In the genomic region with DNA sequence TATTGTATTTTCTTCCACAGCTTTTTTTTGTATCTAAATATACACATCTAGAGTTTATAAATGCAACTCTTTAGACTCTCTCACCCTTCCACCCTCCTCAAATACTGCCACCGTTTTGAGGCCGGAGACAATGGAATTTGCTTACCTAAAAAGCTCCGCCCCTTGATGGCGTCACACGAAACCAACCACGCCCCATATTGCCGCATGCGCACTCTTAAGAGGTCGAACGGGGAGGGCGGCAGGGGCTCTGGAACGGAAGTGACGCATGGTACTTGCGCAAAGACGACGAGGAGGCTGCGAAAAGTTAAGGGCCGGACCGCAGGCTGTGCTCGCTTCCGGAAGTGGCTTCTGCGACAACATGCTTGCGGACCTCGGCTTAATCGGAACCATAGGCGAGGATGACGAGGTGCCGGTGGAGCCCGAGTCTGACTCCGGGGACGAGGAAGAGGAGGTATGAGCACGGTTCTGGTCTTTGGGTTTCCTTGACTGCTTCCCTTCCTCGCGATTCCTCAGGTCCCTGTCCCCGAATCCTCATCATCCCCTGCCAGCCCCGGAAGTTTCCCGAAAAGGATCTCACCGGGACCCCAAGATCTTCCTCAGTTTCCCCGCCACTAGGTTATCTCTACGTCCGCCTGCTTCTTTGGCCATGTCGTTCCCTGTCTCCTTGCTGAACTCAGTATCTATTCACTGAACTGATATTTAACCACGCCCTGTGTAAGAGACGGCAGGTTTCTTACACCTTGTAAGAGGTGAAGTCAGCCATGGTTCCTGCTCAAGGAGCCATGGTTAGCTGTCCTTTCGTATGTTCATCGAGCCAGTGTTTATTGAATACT, we compare ENCODE assay signal across 1 cellular context.
TF ChIP-seq lines count a peak whose summit lies in the region.

A gene with protein sequence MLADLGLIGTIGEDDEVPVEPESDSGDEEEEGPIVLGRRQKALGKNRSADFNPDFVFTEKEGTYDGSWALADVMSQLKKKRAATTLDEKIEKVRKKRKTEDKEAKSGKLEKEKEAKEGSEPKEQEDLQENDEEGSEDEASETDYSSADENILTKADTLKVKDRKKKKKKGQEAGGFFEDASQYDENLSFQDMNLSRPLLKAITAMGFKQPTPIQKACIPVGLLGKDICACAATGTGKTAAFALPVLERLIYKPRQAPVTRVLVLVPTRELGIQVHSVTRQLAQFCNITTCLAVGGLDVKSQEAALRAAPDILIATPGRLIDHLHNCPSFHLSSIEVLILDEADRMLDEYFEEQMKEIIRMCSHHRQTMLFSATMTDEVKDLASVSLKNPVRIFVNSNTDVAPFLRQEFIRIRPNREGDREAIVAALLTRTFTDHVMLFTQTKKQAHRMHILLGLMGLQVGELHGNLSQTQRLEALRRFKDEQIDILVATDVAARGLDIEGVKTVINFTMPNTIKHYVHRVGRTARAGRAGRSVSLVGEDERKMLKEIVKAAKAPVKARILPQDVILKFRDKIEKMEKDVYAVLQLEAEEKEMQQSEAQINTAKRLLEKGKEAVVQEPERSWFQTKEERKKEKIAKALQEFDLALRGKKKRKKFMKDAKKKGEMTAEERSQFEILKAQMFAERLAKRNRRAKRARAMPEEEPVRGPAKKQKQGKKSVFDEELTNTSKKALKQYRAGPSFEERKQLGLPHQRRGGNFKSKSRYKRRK (plus strand): TSS at position 326 of the 833 bp plus-strand sequence. CDS start 33 bp downstream, at position 359.

TF ChIP-seq in K562, 482 proteins besides CTCF, POLR2A, EP300 and RAD21 (continued from another document and continues in another):
- TF ChIP-seq, protein P1, sequence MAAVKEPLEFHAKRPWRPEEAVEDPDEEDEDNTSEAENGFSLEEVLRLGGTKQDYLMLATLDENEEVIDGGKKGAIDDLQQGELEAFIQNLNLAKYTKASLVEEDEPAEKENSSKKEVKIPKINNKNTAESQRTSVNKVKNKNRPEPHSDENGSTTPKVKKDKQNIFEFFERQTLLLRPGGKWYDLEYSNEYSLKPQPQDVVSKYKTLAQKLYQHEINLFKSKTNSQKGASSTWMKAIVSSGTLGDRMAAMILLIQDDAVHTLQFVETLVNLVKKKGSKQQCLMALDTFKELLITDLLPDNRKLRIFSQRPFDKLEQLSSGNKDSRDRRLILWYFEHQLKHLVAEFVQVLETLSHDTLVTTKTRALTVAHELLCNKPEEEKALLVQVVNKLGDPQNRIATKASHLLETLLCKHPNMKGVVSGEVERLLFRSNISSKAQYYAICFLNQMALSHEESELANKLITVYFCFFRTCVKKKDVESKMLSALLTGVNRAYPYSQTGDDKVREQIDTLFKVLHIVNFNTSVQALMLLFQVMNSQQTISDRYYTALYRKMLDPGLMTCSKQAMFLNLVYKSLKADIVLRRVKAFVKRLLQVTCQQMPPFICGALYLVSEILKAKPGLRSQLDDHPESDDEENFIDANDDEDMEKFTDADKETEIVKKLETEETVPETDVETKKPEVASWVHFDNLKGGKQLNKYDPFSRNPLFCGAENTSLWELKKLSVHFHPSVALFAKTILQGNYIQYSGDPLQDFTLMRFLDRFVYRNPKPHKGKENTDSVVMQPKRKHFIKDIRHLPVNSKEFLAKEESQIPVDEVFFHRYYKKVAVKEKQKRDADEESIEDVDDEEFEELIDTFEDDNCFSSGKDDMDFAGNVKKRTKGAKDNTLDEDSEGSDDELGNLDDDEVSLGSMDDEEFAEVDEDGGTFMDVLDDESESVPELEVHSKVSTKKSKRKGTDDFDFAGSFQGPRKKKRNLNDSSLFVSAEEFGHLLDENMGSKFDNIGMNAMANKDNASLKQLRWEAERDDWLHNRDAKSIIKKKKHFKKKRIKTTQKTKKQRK (IDR thresholded peaks at IDR 0.05; ENCODE audit: borderline replicate concordance, low read depth, low read length) = no peak
- TF ChIP-seq SP1 (CRISPR knock-in tag; IDR thresholded peaks at IDR 0.05) (0 out of 2 replicates have a peak, but pooled peaks have one; percentile 60), ETV1 (tag; conservative IDR thresholded peaks at IDR 0.05; ENCODE audit: low read depth) (peak; percentile 95), PML (IDR thresholded peaks at IDR 0.05; ENCODE audit: low read length) (no peak), NELFE (IDR thresholded peaks at IDR 0.05; ENCODE audit: insufficient read depth, insufficient read length) (no peak), ELF2 (CRISPR knock-in tag; IDR thresholded peaks at IDR 0.05) (peak; percentile 71; the same call in 1 of the 2 replicates), ZNF324 (CRISPR knock-in tag; IDR thresholded peaks at IDR 0.05) (no peak), YBX1 (IDR thresholded peaks at IDR 0.05) (no peak), HDAC1 (IDR thresholded peaks at IDR 0.05) (peak in 1 of 2 experiments; percentile 94; a peak in 2 of 4 replicates), ASH1L (IDR thresholded peaks at IDR 0.05; ENCODE audit: borderline replicate concordance, low read depth, partially characterized antibody) (peak; percentile 45), FUS (optimal IDR thresholded peaks at IDR 0.05; ENCODE audit: low read depth, low read length) (no peak), TFAM (CRISPR knock-in tag; conservative IDR thresholded peaks at IDR 0.05) (no peak), ATF1 (CRISPR knock-in tag; IDR thresholded peaks at IDR 0.05) (peak; percentile 46; the same call in 1 of the 2 replicates), ATF1 (tag; IDR thresholded peaks at IDR 0.05) (peak; percentile 96), TBL1XR1 (IDR thresholded peaks at IDR 0.05; ENCODE audit: low read length in 2 of 2) (no peak), KLF1 (tag; IDR thresholded peaks at IDR 0.05) (peak; percentile 49; the same call in 1 of the 2 replicates), ZNF384 (IDR thresholded peaks at IDR 0.05; ENCODE audit: low read depth, low read length) (peak; percentile 11; the same call in 1 of the 2 replicates), ZNF175 (CRISPR knock-in tag; IDR thresholded peaks at IDR 0.05; ENCODE audit: low read depth) (no peak), RBM14 (IDR thresholded peaks at IDR 0.05; ENCODE audit: borderline replicate concordance, insufficient read depth, low read depth, low read length) (no peak), FOXK1 (CRISPR knock-in tag; IDR thresholded peaks at IDR 0.05; ENCODE audit: borderline replicate concordance) (no peak; the same call in 1 of the 2 replicates), PHF8 (IDR thresholded peaks at IDR 0.05; ENCODE audit: borderline replicate concordance, low read length) (peak; percentile 92; the same call in 1 of the 2 replicates), TARDBP (IDR thresholded peaks at IDR 0.05) (peak; percentile 21; the same call in 1 of the 2 replicates), SMARCA4 (IDR thresholded peaks at IDR 0.05) (0 out of 2 replicates have a peak, but pooled peaks have one; percentile 12), COPS2 (conservative IDR thresholded peaks at IDR 0.05) (no peak), SMARCE1 (IDR thresholded peaks at IDR 0.05) (0 out of 2 replicates have a peak, but pooled peaks have one; percentile 19), ZNF12 (CRISPR knock-in tag; IDR thresholded peaks at IDR 0.05) (no peak), MEF2A (IDR thresholded peaks at IDR 0.05; ENCODE audit: control insufficient read depth, low read depth, low read length) (no peak), FOS (IDR thresholded peaks at IDR 0.05; ENCODE audit: extremely low read depth, insufficient read length) (no peak), CREB1 (IDR thresholded peaks at IDR 0.05) (peak; percentile 93), CREB1 (CRISPR knock-in tag; IDR thresholded peaks at IDR 0.05) (peak; percentile 95), SPI1 (IDR thresholded peaks at IDR 0.05; ENCODE audit: borderline replicate concordance, low read depth, low read length) (peak; percentile 40; the same call in 1 of the 2 replicates), MAZ (CRISPR knock-in tag; conservative IDR thresholded peaks at IDR 0.05 in 1 of 2, IDR thresholded peaks at IDR 0.05 in 1 of 2) (peak; percentile 45 to 46; a peak in 2 of 4 replicates), ETV5 (CRISPR knock-in tag; IDR thresholded peaks at IDR 0.05; ENCODE audit: low read depth) (peak; percentile 87), NUFIP1 (IDR thresholded peaks at IDR 0.05; ENCODE audit: partially characterized antibody) (no peak), MYBL2 (IDR thresholded peaks at IDR 0.05; ENCODE audit: low read depth) (no peak), MYBL2 (CRISPR knock-in tag; IDR thresholded peaks at IDR 0.05; ENCODE audit: borderline replicate concordance) (no peak), EP400 (IDR thresholded peaks at IDR 0.05) (peak; percentile 87), ZNF696 (CRISPR knock-in tag; conservative IDR thresholded peaks at IDR 0.05) (no peak)
- TF ChIP-seq, protein P2, sequence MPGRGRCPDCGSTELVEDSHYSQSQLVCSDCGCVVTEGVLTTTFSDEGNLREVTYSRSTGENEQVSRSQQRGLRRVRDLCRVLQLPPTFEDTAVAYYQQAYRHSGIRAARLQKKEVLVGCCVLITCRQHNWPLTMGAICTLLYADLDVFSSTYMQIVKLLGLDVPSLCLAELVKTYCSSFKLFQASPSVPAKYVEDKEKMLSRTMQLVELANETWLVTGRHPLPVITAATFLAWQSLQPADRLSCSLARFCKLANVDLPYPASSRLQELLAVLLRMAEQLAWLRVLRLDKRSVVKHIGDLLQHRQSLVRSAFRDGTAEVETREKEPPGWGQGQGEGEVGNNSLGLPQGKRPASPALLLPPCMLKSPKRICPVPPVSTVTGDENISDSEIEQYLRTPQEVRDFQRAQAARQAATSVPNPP (IDR thresholded peaks at IDR 0.05; ENCODE audit: borderline replicate concordance, insufficient read depth, insufficient read length) = no peak
- TF ChIP-seq, protein P3, sequence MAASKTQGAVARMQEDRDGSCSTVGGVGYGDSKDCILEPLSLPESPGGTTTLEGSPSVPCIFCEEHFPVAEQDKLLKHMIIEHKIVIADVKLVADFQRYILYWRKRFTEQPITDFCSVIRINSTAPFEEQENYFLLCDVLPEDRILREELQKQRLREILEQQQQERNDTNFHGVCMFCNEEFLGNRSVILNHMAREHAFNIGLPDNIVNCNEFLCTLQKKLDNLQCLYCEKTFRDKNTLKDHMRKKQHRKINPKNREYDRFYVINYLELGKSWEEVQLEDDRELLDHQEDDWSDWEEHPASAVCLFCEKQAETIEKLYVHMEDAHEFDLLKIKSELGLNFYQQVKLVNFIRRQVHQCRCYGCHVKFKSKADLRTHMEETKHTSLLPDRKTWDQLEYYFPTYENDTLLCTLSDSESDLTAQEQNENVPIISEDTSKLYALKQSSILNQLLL (CRISPR knock-in tag; IDR thresholded peaks at IDR 0.05; ENCODE audit: borderline replicate concordance) = no peak
- TF ChIP-seq, protein P4, sequence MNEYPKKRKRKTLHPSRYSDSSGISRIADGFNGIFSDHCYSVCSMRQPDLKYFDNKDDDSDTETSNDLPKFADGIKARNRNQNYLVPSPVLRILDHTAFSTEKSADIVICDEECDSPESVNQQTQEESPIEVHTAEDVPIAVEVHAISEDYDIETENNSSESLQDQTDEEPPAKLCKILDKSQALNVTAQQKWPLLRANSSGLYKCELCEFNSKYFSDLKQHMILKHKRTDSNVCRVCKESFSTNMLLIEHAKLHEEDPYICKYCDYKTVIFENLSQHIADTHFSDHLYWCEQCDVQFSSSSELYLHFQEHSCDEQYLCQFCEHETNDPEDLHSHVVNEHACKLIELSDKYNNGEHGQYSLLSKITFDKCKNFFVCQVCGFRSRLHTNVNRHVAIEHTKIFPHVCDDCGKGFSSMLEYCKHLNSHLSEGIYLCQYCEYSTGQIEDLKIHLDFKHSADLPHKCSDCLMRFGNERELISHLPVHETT (CRISPR knock-in tag; conservative IDR thresholded peaks at IDR 0.05 in 1 of 2, IDR thresholded peaks at IDR 0.05 in 1 of 2) = no peak
- TF ChIP-seq, protein P5, sequence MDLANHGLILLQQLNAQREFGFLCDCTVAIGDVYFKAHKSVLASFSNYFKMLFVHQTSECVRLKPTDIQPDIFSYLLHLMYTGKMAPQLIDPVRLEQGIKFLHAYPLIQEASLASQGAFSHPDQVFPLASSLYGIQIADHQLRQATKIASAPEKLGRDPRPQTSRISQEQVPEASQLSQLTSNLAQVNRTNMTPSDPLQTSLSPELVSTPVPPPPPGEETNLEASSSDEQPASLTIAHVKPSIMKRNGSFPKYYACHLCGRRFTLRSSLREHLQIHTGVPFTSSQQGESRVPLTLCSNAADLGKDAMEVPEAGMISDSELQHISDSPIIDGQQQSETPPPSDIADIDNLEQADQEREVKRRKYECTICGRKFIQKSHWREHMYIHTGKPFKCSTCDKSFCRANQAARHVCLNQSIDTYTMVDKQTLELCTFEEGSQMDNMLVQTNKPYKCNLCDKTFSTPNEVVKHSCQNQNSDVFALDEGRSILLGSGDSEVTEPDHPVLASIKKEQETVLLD (IDR thresholded peaks at IDR 0.05) = peak; percentile 15; the same call in 1 of the 2 replicates
- TF ChIP-seq, protein P6, sequence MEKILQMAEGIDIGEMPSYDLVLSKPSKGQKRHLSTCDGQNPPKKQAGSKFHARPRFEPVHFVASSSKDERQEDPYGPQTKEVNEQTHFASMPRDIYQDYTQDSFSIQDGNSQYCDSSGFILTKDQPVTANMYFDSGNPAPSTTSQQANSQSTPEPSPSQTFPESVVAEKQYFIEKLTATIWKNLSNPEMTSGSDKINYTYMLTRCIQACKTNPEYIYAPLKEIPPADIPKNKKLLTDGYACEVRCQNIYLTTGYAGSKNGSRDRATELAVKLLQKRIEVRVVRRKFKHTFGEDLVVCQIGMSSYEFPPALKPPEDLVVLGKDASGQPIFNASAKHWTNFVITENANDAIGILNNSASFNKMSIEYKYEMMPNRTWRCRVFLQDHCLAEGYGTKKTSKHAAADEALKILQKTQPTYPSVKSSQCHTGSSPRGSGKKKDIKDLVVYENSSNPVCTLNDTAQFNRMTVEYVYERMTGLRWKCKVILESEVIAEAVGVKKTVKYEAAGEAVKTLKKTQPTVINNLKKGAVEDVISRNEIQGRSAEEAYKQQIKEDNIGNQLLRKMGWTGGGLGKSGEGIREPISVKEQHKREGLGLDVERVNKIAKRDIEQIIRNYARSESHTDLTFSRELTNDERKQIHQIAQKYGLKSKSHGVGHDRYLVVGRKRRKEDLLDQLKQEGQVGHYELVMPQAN (IDR thresholded peaks at IDR 0.05; ENCODE audit: borderline replicate concordance) = peak; percentile 94
- TF ChIP-seq, protein P7, sequence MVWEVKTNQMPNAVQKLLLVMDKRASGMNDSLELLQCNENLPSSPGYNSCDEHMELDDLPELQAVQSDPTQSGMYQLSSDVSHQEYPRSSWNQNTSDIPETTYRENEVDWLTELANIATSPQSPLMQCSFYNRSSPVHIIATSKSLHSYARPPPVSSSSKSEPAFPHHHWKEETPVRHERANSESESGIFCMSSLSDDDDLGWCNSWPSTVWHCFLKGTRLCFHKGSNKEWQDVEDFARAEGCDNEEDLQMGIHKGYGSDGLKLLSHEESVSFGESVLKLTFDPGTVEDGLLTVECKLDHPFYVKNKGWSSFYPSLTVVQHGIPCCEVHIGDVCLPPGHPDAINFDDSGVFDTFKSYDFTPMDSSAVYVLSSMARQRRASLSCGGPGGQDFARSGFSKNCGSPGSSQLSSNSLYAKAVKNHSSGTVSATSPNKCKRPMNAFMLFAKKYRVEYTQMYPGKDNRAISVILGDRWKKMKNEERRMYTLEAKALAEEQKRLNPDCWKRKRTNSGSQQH (CRISPR knock-in tag; IDR thresholded peaks at IDR 0.05) = no peak
- TF ChIP-seq, protein P8, sequence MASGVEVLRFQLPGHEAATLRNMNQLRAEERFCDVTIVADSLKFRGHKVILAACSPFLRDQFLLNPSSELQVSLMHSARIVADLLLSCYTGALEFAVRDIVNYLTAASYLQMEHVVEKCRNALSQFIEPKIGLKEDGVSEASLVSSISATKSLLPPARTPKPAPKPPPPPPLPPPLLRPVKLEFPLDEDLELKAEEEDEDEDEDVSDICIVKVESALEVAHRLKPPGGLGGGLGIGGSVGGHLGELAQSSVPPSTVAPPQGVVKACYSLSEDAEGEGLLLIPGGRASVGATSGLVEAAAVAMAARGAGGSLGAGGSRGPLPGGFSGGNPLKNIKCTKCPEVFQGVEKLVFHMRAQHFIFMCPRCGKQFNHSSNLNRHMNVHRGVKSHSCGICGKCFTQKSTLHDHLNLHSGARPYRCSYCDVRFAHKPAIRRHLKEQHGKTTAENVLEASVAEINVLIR (CRISPR knock-in tag; IDR thresholded peaks at IDR 0.05) = peak; percentile 85
